Comparison of ENCODE assay signal across 14 cellular contexts in the genomic region with DNA sequence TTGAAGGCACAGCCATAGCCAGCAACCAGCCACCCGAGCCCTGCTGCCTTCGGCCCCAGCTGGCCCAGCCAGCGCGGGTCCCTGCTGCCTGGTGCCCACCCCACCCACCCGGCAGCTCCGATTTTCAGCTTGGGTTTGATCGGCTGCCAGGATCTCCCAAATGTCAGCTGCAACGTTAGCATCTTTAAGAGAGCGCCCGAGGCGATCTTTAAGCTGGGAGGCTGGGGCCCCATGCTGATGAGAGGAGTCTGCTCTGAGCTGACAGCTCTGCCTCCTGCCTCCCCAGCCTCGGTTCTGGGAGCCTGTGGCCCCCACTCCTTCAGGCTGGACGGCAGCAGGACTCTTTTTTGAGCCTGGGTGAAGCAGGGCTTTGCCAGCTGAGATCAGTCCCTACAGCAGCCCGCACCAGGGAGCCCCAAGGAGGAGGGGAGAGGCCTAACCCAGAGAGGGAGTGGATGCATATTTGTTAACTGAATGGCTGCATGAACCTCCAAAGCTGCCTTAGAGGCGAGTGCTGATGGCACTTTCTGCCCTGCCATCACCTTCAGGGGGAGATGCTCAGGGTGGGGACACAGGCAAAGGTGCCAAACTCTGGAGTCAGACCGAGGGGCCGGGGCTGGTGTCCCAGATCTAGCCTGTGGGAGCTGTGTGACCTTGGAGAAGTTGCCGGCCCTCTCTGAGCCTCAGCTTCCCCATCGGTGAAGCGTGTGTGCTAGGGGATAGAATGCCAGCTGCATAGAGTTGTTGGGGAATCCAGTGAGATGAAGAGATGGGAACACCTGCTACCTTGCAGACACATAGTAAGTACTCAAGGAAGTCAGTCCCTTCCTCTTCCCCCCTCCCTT.
DNase-seq lines count a peak whose midpoint lies in the region; ATAC-seq and TF ChIP-seq lines count a peak whose summit lies in the region.
"Had no signal": no experiment of that assay in that cellular context is flagged by ENCODE, and none has a peak within 500 bp of the region (broad histone marks: within the 10 kb centered on the region; RNA-seq: fewer than 3 reads in every experiment).

No MANE protein-coding gene starts in this region.

- H3K4me1 ChIP-seq in smooth muscle cell (ENCODE audit: low read depth), result peaks cover 33% of the 10 kb centered on the region

- H3K27me3 Mint-ChIP-seq in activated naive CD4-positive, alpha-beta T cell treated with anti-CD3 and anti-CD28 coated beads, Interleukin-2, amount 10 ng/mL, durations not matched to agents 7 days and 5 days, result peaks cover 67% of the 10 kb centered on the region
- H3K27me3 Mint-ChIP-seq in effector memory CD8-positive, alpha-beta T cell, result no peaks in the 10 kb centered on the region
- H3K27me3 Mint-ChIP-seq in MCF 10A (ENCODE audit: insufficient read depth, unreplicated experiment), result no peaks in the 10 kb centered on the region

- H3K9me3 Mint-ChIP-seq in activated naive CD4-positive, alpha-beta T cell treated with anti-CD3 and anti-CD28 coated beads, Interleukin-2, amount 10 ng/mL, durations not matched to agents 7 days and 5 days, result no peaks in the 10 kb centered on the region
- peaks cover 0 to 16% of the 10 kb centered on the region in 2 donors for H3K9me3 Mint-ChIP-seq in effector memory CD8-positive, alpha-beta T cell
- peaks cover 13% of the 10 kb centered on the region for H3K9me3 Mint-ChIP-seq in MCF 10A (ENCODE audit: unreplicated experiment)

- intact Hi-C loops in MCF 10A (cut with micrococcal nuclease), result no loop called here

- H3K4me3 Mint-ChIP-seq in activated naive CD4-positive, alpha-beta T cell treated with anti-CD3 and anti-CD28 coated beads, Interleukin-2, amount 10 ng/mL, durations not matched to agents 7 days and 5 days, result no peak overlapping the region
- peak overlapping the region in 1 of 2 donors; percentile 24 for H3K4me3 Mint-ChIP-seq in effector memory CD8-positive, alpha-beta T cell
- no peak overlapping the region for H3K4me3 Mint-ChIP-seq in MCF 10A (ENCODE audit: unreplicated experiment)

- WGBS in smooth muscle cell (ENCODE audit: low lambda C conversion rate), result 46% methylated on average over 20 of the region's 20 CpGs

- H3K36me3 ChIP-seq in smooth muscle cell (ENCODE audit: low read depth), result no peaks in the 10 kb centered on the region
- H3K36me3 ChIP-seq: ascending aorta, prostate gland, SJSA1 had no signal

- peak overlapping the region; percentile 33 for H3K27ac Mint-ChIP-seq in activated naive CD4-positive, alpha-beta T cell treated with anti-CD3 and anti-CD28 coated beads, Interleukin-2, amount 10 ng/mL, durations not matched to agents 7 days and 5 days
- H3K27ac Mint-ChIP-seq in effector memory CD8-positive, alpha-beta T cell, result peak overlapping the region; percentile 83 to 98
- H3K27ac Mint-ChIP-seq in MCF 10A (ENCODE audit: low read depth, unreplicated experiment), result no peak overlapping the region

- peak overlapping the region; percentile 81 for H2AFZ ChIP-seq in smooth muscle cell (ENCODE audit: low read depth)

- no peaks in the 10 kb centered on the region for H3K9me3 ChIP-seq in smooth muscle cell (replicated peaks; ENCODE audit: low read depth)
- H3K9me3 ChIP-seq: ascending aorta, prostate gland, SJSA1 had no signal

- peaks cover 29% of the 10 kb centered on the region for H3K4me1 Mint-ChIP-seq in activated naive CD4-positive, alpha-beta T cell treated with anti-CD3 and anti-CD28 coated beads, Interleukin-2, amount 10 ng/mL, durations not matched to agents 7 days and 5 days
- H3K4me1 Mint-ChIP-seq in effector memory CD8-positive, alpha-beta T cell (ENCODE audit: low read depth in 2 of 2), result peaks cover 28 to 48% of the 10 kb centered on the region in 2 donors
- H3K4me1 Mint-ChIP-seq in MCF 10A (ENCODE audit: insufficient read depth, unreplicated experiment), result no peaks in the 10 kb centered on the region

- no peaks in the 10 kb centered on the region for H3K36me3 Mint-ChIP-seq in activated naive CD4-positive, alpha-beta T cell treated with anti-CD3 and anti-CD28 coated beads, Interleukin-2, amount 10 ng/mL, durations not matched to agents 7 days and 5 days
- peaks cover 45% of the 10 kb centered on the region for H3K36me3 Mint-ChIP-seq in effector memory CD8-positive, alpha-beta T cell (ENCODE audit: insufficient read depth)
- no peaks in the 10 kb centered on the region for H3K36me3 Mint-ChIP-seq in MCF 10A (ENCODE audit: insufficient read depth, unreplicated experiment)

- no peak for ATAC-seq in effector memory CD8-positive, alpha-beta T cell (replicated peaks)

- H4K20me1 ChIP-seq in smooth muscle cell (ENCODE audit: low read depth), result no peaks in the 10 kb centered on the region

- no peaks in the 10 kb centered on the region for H3K27me3 ChIP-seq in smooth muscle cell (ENCODE audit: low read depth)
- H3K27me3 ChIP-seq: ascending aorta, SJSA1 had no signal

- H3F3A ChIP-seq in smooth muscle cell (ENCODE audit: low read depth), result peaks cover 8% of the 10 kb centered on the region

- no peaks in the 10 kb centered on the region for H3K79me2 ChIP-seq in smooth muscle cell (ENCODE audit: low read depth)

- DNase-seq in activated naive CD4-positive, alpha-beta T cell treated with anti-CD3 and anti-CD28 coated beads, Interleukin-2, amount 10 ng/mL, durations not matched to agents 7 days and 5 days, result no peak
- no peak for DNase-seq in activated naive CD4-positive, alpha-beta T cell treated with Interleukin-2 at 50 U/mL for 16 hours
- DNase-seq in NCI-H2171 treated with DMSO at 0.1 percent for 48 hours (lab: John Stamatoyannopoulos, UW) (peak; percentile 64), smooth muscle cell (lab: John Stamatoyannopoulos, UW; ENCODE audit: unreplicated experiment) (no peak), pons (ENCODE audit: low spot score) (no peak), MCF 10A (ENCODE audit: unreplicated experiment) (no peak), NCI-H2107 treated with DMSO at 0.1 percent for 48 hours (lab: John Stamatoyannopoulos, UW; ENCODE audit: unreplicated experiment) (no peak)
- no peak for DNase-seq in effector memory CD8-positive, alpha-beta T cell
- DNase-seq: mammary epithelial cell, NCI-H187 treated with DMSO at 0.1 percent for 48 hours had no signal

- H3K4me3 ChIP-seq in smooth muscle cell, result no peak overlapping the region
- H3K4me3 ChIP-seq: ascending aorta, prostate gland, SJSA1 had no signal

- no peak overlapping the region for H3K27ac ChIP-seq in smooth muscle cell (ENCODE audit: low read depth)
- H3K27ac ChIP-seq: ascending aorta, KMS-11, prostate gland, SJSA1 had no signal

- POLR2A ChIA-PET in MCF 10A (lab: Yijun Ruan, JAX), result no interaction called here

- BruUV-seq in MCF 10A (replicated peaks; lab: Mats Ljungman, UMichigan), result no TSS peak

- TF ChIP-seq CTCF in smooth muscle cell (IDR thresholded peaks at IDR 0.05; ENCODE audit: borderline replicate concordance, insufficient read depth, poor library complexity, severe bottlenecking), result no peak
- TF ChIP-seq CTCF in MCF 10A (IDR thresholded peaks at IDR 0.05; ENCODE audit: unreplicated experiment), result no peak

- no peak overlapping the region for H3K9ac ChIP-seq in smooth muscle cell (ENCODE audit: low read depth)
- H3K9ac ChIP-seq: KMS-11 had no signal

- no peak overlapping the region for H3K4me2 ChIP-seq in smooth muscle cell
- H3K4me2 ChIP-seq: KMS-11 had no signal

- CTCF ChIA-PET in activated naive CD4-positive, alpha-beta T cell treated with anti-CD3 and anti-CD28 coated beads, Interleukin-2, amount 10 ng/mL, durations not matched to agents 7 days and 5 days (lab: Charles Lee), result interaction anchor here (1.0 kb wide), 1 partner anchor 312 kb away, joined by 3 read pairs; no protein-coding TSS in a partner anchor
- CTCF ChIA-PET in MCF 10A (lab: Yijun Ruan, JAX), result no interaction called here
